In the genomic region with DNA sequence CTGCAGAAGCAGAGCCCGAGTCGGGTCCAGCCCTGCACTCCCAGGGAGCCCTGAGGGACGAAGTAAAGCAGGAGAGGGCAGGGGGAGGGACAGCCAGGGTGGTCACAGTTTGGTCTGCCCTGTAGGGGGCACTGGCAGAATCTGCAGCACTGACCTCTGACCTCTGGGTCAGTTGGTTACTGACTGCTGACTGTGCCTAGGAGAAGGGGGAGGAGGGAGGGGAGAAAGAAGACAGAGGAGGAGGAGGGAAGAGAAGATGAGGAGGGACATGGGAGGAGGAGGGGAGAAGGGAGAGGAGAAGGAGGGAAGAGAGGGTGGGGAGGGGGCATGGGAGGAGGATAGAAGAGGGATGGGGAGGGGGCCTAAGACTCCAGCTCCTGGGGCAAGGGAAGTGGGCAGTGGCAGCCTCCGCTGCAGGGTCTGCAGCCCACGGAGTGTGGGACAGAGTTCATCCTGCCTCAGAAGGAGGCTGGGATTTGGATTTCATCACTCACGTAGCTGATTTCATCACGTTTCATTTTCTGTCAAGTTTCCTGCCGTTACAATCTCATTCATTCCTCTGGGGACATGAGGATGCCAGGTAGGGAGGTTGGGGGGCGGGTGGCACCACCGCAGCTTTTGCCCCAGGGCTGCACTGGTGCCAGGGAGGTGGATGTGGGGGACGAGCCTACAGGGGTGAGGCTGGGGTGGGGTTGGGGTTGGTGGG, we compare ENCODE assay signal across 14 cellular contexts. TPM values are rescaled to one million over a fixed set of nuclear protein-coding genes. Genes with fewer than 3 reads are reported as not detected.
DNase-seq lines count a peak whose midpoint lies in the region; ATAC-seq and TF ChIP-seq lines count a peak whose summit lies in the region.
"Had no signal": no experiment of that assay in that cellular context is flagged by ENCODE, and none has a peak within 500 bp of the region (broad histone marks: within the 10 kb centered on the region; RNA-seq: fewer than 3 reads in every experiment).

No MANE protein-coding gene starts in this region.

- DNase-seq in CD1c-positive myeloid dendritic cell (ENCODE audit: extremely low spot score) (peak; percentile 18), HS-5 (ENCODE audit: low read depth) (peak; percentile 33), SKM-1 (lab: John Stamatoyannopoulos, UW; ENCODE audit: unreplicated experiment) (peak; percentile 29), foreskin fibroblast (peak; percentile 21 to 72), SK-N-SH (no peak), superior temporal gyrus (ENCODE audit: extremely low spot score) (no peak), cerebellar cortex (ENCODE audit: low spot score) (no peak)
- DNase-seq: activated CD4-positive, alpha-beta T cell treated with anti-CD3 and anti-CD28 coated beads for 48 hours; amygdala; DMS79; head of caudate nucleus; NCI-H526 treated with DMSO at 0.1 percent for 48 hours; stimulated activated naive B cell treated with anti-CD40 and anti-IgM and Interleukin-4, amounts not matched to agents 10 μg/mL and 1 μg/mL and 100 μg/mL, for 72 hours had no signal

- no peaks in the 10 kb centered on the region for H3K27me3 ChIP-seq in SK-N-SH (ENCODE audit: insufficient read depth)

- H3K79me2 ChIP-seq in SK-N-SH (ENCODE audit: insufficient read depth): no peaks in the 10 kb centered on the region

- H3K9me2 ChIP-seq in SK-N-SH: no peaks in the 10 kb centered on the region

- H3K4me1 ChIP-seq in SK-N-SH (ENCODE audit: control insufficient read depth in 1 of 2, insufficient read depth in 2 of 2, low read depth in 1 of 2, low read length in 1 of 2): peaks cover 12 to 89% of the 10 kb centered on the region in 2 experiments; a peak in 2 of 4 replicates

- ATAC-seq in GM18505 (IDR thresholded peaks at IDR 0.05; ENCODE audit: unreplicated experiment): no peak
- ATAC-seq: stimulated activated naive B cell treated with anti-CD40 and anti-IgM and Interleukin-4, amounts not matched to agents 10 μg/mL and 1 μg/mL and 100 μg/mL, for 72 hours had no signal

- peak overlapping the region in 1 of 2 experiments; percentile 99; a peak in 2 of 4 replicates for H3K27ac ChIP-seq in SK-N-SH (ENCODE audit: low read depth in 2 of 2, low read length in 1 of 2)

- WGBS in SK-N-SH (ENCODE audit: low lambda C conversion rate): 78% methylated on average over 9 of the region's 11 CpGs

- TF ChIP-seq CTCF in foreskin fibroblast (IDR thresholded peaks at IDR 0.05; ENCODE audit: low read depth, low read length) (no peak), SK-N-SH (IDR thresholded peaks at IDR 0.05) (no peak; the same call in 1 of the 2 replicates)

- TF ChIP-seq RAD21 in SK-N-SH (IDR thresholded peaks at IDR 0.05; ENCODE audit: low read length): no peak

- H3K4me2 ChIP-seq in SK-N-SH: no peak overlapping the region

- CTCF ChIA-PET in SK-N-SH (lab: Yijun Ruan, JAX): interaction anchor here (0.7 to 1.5 kb wide), 7 partner anchors 10 to 254 kb away, joined by 3 to 8 read pairs (median 4); no protein-coding TSS in a partner anchor

- no peaks in the 10 kb centered on the region for H3F3A ChIP-seq in SK-N-SH (replicated peaks; ENCODE audit: insufficient read depth)

- no peak for TF ChIP-seq POLR2A in GM18505 (IDR thresholded peaks at IDR 0.05; ENCODE audit: borderline replicate concordance, extremely low read depth, insufficient read depth, insufficient read length)

- POLR2A ChIA-PET in SK-N-SH (lab: Yijun Ruan, JAX): interaction anchor here (1.5 kb wide), 1 partner anchor 13 kb away, joined by 3 read pairs; no protein-coding TSS in a partner anchor

- H3K4me3 ChIP-seq in foreskin fibroblast (ENCODE audit: low read depth in 1 of 2, low read length in 2 of 2) (no peak overlapping the region), SK-N-SH (ENCODE audit: low read depth in 2 of 2, low read length in 1 of 2) (no peak overlapping the region)

- H2AFZ ChIP-seq in SK-N-SH (ENCODE audit: low read depth): no peak overlapping the region

- no peaks in the 10 kb centered on the region for H3K36me3 ChIP-seq in SK-N-SH (replicated peaks in 1 of 2; ENCODE audit: control insufficient read depth in 1 of 2, insufficient read depth in 2 of 2, low read length in 1 of 2)

- H3K9ac ChIP-seq in SK-N-SH: no peak overlapping the region

- no peak for TF ChIP-seq EP300 in SK-N-SH (IDR thresholded peaks at IDR 0.05; ENCODE audit: borderline replicate concordance in 1 of 2, low read depth in 1 of 2, low read length in 1 of 2)

- H3K9me3 ChIP-seq in SK-N-SH: no peaks in the 10 kb centered on the region

- H4K20me1 ChIP-seq in SK-N-SH (ENCODE audit: insufficient read depth): no peaks in the 10 kb centered on the region

TF ChIP-seq in SK-N-SH, 30 proteins besides CTCF, POLR2A, EP300 and RAD21:
- no peak for TF ChIP-seq NRF1 (IDR thresholded peaks at IDR 0.05; ENCODE audit: low read depth, low read length)
- TF ChIP-seq JUND (IDR thresholded peaks at IDR 0.05): no peak
- no peak for TF ChIP-seq YY1 (IDR thresholded peaks at IDR 0.05; ENCODE audit: low read depth)
- TF ChIP-seq, protein P1, sequence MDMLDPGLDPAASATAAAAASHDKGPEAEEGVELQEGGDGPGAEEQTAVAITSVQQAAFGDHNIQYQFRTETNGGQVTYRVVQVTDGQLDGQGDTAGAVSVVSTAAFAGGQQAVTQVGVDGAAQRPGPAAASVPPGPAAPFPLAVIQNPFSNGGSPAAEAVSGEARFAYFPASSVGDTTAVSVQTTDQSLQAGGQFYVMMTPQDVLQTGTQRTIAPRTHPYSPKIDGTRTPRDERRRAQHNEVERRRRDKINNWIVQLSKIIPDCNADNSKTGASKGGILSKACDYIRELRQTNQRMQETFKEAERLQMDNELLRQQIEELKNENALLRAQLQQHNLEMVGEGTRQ (IDR thresholded peaks at IDR 0.05; ENCODE audit: borderline replicate concordance, low read depth, low read length): no peak
- TF ChIP-seq RCOR1 (IDR thresholded peaks at IDR 0.05; ENCODE audit: low read length): no peak
- TF ChIP-seq, protein P2, sequence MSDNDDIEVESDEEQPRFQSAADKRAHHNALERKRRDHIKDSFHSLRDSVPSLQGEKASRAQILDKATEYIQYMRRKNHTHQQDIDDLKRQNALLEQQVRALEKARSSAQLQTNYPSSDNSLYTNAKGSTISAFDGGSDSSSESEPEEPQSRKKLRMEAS (IDR thresholded peaks at IDR 0.05; ENCODE audit: low read depth): no peak
- no peak for TF ChIP-seq GATA2 (CRISPR knock-in tag; IDR thresholded peaks at IDR 0.05)
- no peak for TF ChIP-seq RFX5 (IDR thresholded peaks at IDR 0.05; ENCODE audit: low read length)
TF ChIP-seq in SK-N-SH: peak in this region for 0.

RNA-seq across cellular contexts. Expression of a gene that starts 55.2 kb away (rescaled TPM):
- polyA plus RNA-seq in SK-N-SH (2012; rRNA removed): 0.03 TPM in 2 replicates
- polyA plus RNA-seq in SK-N-SH (2012; cell fraction: cytosol; rRNA removed): 0.05 and 0.06 TPM in 2 replicates
- polyA plus RNA-seq in SK-N-SH (2012; cell fraction: nucleus; rRNA removed): 0.06 and 0.07 TPM in 2 replicates

Comparison
In these comparisons a context has a peak if more than half of its experiments do, and no peak if none do; other contexts are left out.
1. DNase-seq: peak in CD1c-positive myeloid dendritic cell (single experiment), HS-5 (single experiment), SKM-1 (single experiment) and foreskin fibroblast (2 of 2); none in SK-N-SH (single experiment), superior temporal gyrus (single experiment) and cerebellar cortex (single experiment).